In the genomic region with DNA sequence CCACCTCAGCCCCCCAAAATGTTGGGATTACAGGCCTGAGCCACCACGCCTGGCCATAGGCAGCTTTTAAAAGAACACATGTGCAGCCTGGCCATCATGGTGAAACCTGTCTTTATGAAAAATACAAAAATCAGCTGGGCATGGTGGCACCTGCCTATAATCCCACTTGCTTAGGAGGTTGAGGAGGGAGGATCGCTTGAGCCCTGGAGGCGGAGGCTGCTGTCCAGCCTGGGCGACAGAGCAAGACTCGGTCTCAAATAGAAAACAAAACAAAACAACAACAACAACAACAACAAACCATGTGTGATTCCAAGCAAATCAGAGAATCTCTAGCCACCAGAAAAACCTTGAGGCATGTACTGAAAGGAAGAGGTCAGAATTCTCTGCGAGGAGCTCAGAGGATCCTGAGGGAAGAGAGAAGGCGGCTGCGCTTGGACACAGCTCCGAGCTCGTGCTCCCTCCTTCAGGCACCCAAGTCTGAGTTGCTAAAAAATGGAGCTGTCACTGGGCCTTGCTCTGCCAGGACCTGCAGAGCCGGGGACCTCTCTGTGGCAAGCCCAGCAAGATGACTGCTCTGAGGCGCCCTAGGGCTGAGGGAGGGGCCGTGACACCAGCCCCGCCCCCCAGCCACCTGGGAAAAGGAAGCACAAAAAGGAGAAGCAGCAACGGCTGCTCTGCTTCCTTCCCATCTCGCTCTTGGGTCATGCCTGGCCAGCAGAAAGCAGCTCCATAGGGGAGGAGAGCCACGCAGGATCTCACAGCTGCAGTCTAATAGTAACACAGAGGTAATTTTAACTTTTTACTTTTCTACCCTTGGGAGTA, we compare ENCODE assay signal across 8 cellular contexts. TPM values are rescaled to one million over a fixed set of nuclear protein-coding genes. Genes with fewer than 3 reads are reported as not detected.
DNase-seq lines count a peak whose midpoint lies in the region; ATAC-seq, FAIRE-seq and TF ChIP-seq lines count a peak whose summit lies in the region.

A gene (plus strand): TSS at position 677 of the 822 bp plus-strand sequence. CDS start 1,941 bp downstream, outside the sequence.

- H3K27ac Mint-ChIP-seq in CD4-positive, alpha-beta T cell: peak within 1 kb of the TSS; percentile 51
- H3K27ac Mint-ChIP-seq in activated CD4-positive, alpha-beta T cell treated with anti-CD3 and anti-CD28 coated beads for 36 hours: peak within 1 kb of the TSS; percentile 85

- H3K36me3 ChIP-seq in pancreas: no peaks in the 10 kb centered on the region

- no peak within 1 kb of the TSS for H3K4me3 ChIP-seq in epithelial cell of esophagus (ENCODE audit: low read length)
- H3K4me3 ChIP-seq in pancreas: peak within 1 kb of the TSS in 1 of 4 donors; percentile 17

- H3K4me1 ChIP-seq in pancreas: no peaks in the 10 kb centered on the region

- intact Hi-C loops in CD4-positive, alpha-beta T cell (cut with DNase I, micrococcal nuclease): no loop called here
- intact Hi-C loops in activated CD4-positive, alpha-beta T cell treated with anti-CD3 and anti-CD28 coated beads for 36 hours (cut with DNase I, micrococcal nuclease): no loop called here
- intact Hi-C loops in pancreas (cut with DNase I): no loop called here

- no peaks in the 10 kb centered on the region for H3K9me3 Mint-ChIP-seq in CD4-positive, alpha-beta T cell
- no peaks in the 10 kb centered on the region for H3K9me3 Mint-ChIP-seq in activated CD4-positive, alpha-beta T cell treated with anti-CD3 and anti-CD28 coated beads for 36 hours (ENCODE audit: low read depth)

- 68 to 71% methylated on average over 17 of the region's 17 CpGs for WGBS in pancreas, 2 donors

- TF ChIP-seq CTCF in CD4-positive, alpha-beta T cell (IDR thresholded peaks at IDR 0.05): no peak
- TF ChIP-seq CTCF in epithelial cell of esophagus (IDR thresholded peaks at IDR 0.05; ENCODE audit: insufficient read depth, low read depth, low read length, missing control alignments) (no peak), pancreas (IDR thresholded peaks at IDR 0.05) (no peak)

- no peaks in the 10 kb centered on the region for H3K27me3 Mint-ChIP-seq in CD4-positive, alpha-beta T cell
- H3K27me3 Mint-ChIP-seq in activated CD4-positive, alpha-beta T cell treated with anti-CD3 and anti-CD28 coated beads for 36 hours: no peaks in the 10 kb centered on the region

- CTCF ChIA-PET in CD4-positive, alpha-beta T cell (lab: Charles Lee): no interaction called here
- CTCF ChIA-PET in activated CD4-positive, alpha-beta T cell treated with anti-CD3 and anti-CD28 coated beads for 36 hours (lab: Charles Lee): interaction anchor here (0.5 to 0.9 kb wide), 4 partner anchors 13 to 342 kb away, joined by 3 read pairs; no protein-coding TSS in a partner anchor
- CTCF ChIA-PET in HEK293T (lab: Yijun Ruan, JAX): no interaction called here

- no peak within 1 kb of the TSS for H3K27ac ChIP-seq in CD4-positive, alpha-beta T cell (ENCODE audit: low read depth, low read length)
- H3K27ac ChIP-seq in pancreas: no peak within 1 kb of the TSS

- no peak for FAIRE-seq in pancreas (lab: Jason Lieb, UNC)

- no peaks in the 10 kb centered on the region for H3K27me3 ChIP-seq in CD4-positive, alpha-beta T cell (ENCODE audit: control insufficient read depth, insufficient read depth, low read length)
- H3K27me3 ChIP-seq in pancreas: no peaks in the 10 kb centered on the region

- peak; percentile 25 to 59 (median 43) for DNase-seq in CD4-positive, alpha-beta T cell
- DNase-seq in activated CD4-positive, alpha-beta T cell treated with anti-CD3 and anti-CD28 coated beads for 36 hours: peak; percentile 81
- peak; percentile 72 for DNase-seq in epithelial cell of esophagus (ENCODE audit: low read depth)
- DNase-seq in pancreas: peak in 1 of 6 donors; percentile 55
- no peak for DNase-seq in HEK293T (ENCODE audit: extremely low spot score)
- no peak for DNase-seq in middle frontal gyrus (ENCODE audit: extremely low spot score, low spot score)

- peaks cover 16% of the 10 kb centered on the region for H3K4me1 Mint-ChIP-seq in CD4-positive, alpha-beta T cell (ENCODE audit: low read depth)
- H3K4me1 Mint-ChIP-seq in activated CD4-positive, alpha-beta T cell treated with anti-CD3 and anti-CD28 coated beads for 36 hours: peaks cover 11% of the 10 kb centered on the region

- H3K4me3 Mint-ChIP-seq in CD4-positive, alpha-beta T cell: peak within 1 kb of the TSS; percentile 88
- H3K4me3 Mint-ChIP-seq in activated CD4-positive, alpha-beta T cell treated with anti-CD3 and anti-CD28 coated beads for 36 hours: peak within 1 kb of the TSS; percentile 82

- H3K9me3 ChIP-seq in CD4-positive, alpha-beta T cell (ENCODE audit: control insufficient read depth, low read length): no peaks in the 10 kb centered on the region
- H3K9me3 ChIP-seq in pancreas: no peaks in the 10 kb centered on the region

- H3K36me3 Mint-ChIP-seq in CD4-positive, alpha-beta T cell (ENCODE audit: low read depth): no peaks in the 10 kb centered on the region
- no peaks in the 10 kb centered on the region for H3K36me3 Mint-ChIP-seq in activated CD4-positive, alpha-beta T cell treated with anti-CD3 and anti-CD28 coated beads for 36 hours (ENCODE audit: low read depth)

- POLR2A ChIA-PET in CD4-positive, alpha-beta T cell (lab: Charles Lee): interaction anchor here (0.9 to 1.3 kb wide), 2 partner anchors 14 to 308 kb away, joined by 3 to 4 read pairs; a partner anchor contains a TSS
- POLR2A ChIA-PET in activated CD4-positive, alpha-beta T cell treated with anti-CD3 and anti-CD28 coated beads for 36 hours (lab: Charles Lee): interaction anchor here (0.6 kb wide), 1 partner anchor 309 kb away, joined by 3 read pairs; no protein-coding TSS in a partner anchor
- POLR2A ChIA-PET in HEK293T (lab: Yijun Ruan, JAX): no interaction called here

- ATAC-seq in CD4-positive, alpha-beta T cell (ENCODE audit: poor library complexity): peak; percentile 92
- ATAC-seq in GM21367 (IDR thresholded peaks at IDR 0.05; ENCODE audit: unreplicated experiment): peak; percentile 96
- ATAC-seq in HG03571 (IDR thresholded peaks at IDR 0.05; ENCODE audit: unreplicated experiment): peak; percentile 95
- peak; percentile 98 for ATAC-seq in activated CD4-positive, alpha-beta T cell treated with anti-CD3 and anti-CD28 coated beads for 36 hours
- ATAC-seq in pancreas: peak in 3 of 4 donors; percentile 32 to 76 (median 66)

TF ChIP-seq in HEK293T, 16 proteins besides CTCF, POLR2A, EP300 and RAD21:
- TF ChIP-seq SP1 (IDR thresholded peaks at IDR 0.05) (no peak), FOXK2 (IDR thresholded peaks at IDR 0.05) (no peak)

RNA-seq across cellular contexts. Expression of the gene that starts here (rescaled TPM):
- under 1 TPM; 0.11 to 0.14 TPM for total RNA-seq in CD4-positive, alpha-beta T cell
- under 1 TPM; 0.72 to 0.85 TPM for total RNA-seq in activated CD4-positive, alpha-beta T cell treated with anti-CD3 and anti-CD28 coated beads for 36 hours
- total RNA-seq in pancreas: 1 to 10 TPM in 1 of 6 donors, under 1 TPM in 5; 0.05 to 1.5 (median 0.17) TPM
- polyA plus RNA-seq in pancreas: under 1 TPM; 0.19 to 0.23 TPM

Comparison
In these comparisons a context has a peak if more than half of its experiments do, and no peak if none do; other contexts are left out.
1. Peak in DNase-seq and ATAC-seq in CD4-positive, alpha-beta T cell; RNA of the gene not detected or under 1 TPM.
2. Peak in DNase-seq and ATAC-seq in activated CD4-positive, alpha-beta T cell treated with anti-CD3 and anti-CD28 coated beads for 36 hours; RNA of the gene not detected or under 1 TPM.